In the genomic region with DNA sequence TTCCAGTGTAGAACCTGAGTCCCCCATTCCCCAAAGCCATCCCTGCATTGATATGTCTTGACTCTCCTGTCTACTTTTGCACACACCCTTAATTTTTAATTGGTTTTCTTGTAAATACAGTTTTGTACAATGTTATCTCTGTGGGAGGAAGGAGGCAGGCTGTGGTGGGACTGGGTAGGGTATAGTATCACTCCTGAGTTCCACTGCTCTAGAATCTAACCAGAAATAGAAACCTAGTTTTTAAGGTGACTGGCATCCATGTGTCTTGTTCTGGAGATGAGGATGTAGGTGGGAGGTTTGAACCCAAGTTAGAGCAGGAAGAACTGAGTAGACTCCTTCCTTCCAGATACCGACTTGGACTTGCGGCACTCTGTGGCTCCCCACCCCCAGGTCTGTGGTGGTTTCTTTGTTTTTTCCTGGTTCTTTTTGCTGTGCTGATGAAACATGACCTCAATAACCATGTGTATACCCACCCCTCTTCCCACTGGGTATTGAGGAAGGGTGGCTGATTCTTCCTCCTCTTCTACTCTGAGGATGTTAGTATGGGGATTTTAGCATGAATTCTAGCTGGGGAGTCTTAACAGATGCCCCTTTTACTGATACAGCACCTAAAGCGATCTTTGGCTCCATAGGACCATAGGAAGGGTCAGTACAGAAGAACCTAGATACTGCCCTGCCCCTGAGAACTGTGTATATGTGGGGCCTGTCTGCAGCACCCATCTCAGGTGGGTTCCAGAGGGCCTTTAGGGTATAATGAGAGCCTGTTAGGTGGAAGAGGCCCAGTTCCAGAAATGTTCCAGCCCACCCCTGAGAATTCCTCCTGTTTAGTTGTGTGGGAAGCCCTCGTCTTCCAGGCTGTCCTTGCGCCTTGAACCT, we compare ENCODE assay signal across 11 cellular contexts. TPM values are rescaled to one million over a fixed set of nuclear protein-coding genes. Genes with fewer than 3 reads are reported as not detected.
A peak's percentile ranks its signal among the peaks of the same experiment; 100 is the strongest.
DNase-seq lines count a peak whose midpoint lies in the region; ATAC-seq and TF ChIP-seq lines count a peak whose summit lies in the region.
"Had no signal": no experiment of that assay in that cellular context is flagged by ENCODE, and none has a peak within 500 bp of the region (broad histone marks: within the 10 kb centered on the region; RNA-seq: fewer than 3 reads in every experiment).

No MANE protein-coding gene starts in this region.

- H3K27ac ChIP-seq in skeletal muscle tissue (ENCODE audit: low read depth, low read length) = peak overlapping the region; percentile 67

- no peaks in the 10 kb centered on the region for H3K9me3 ChIP-seq in skeletal muscle tissue (ENCODE audit: control insufficient read depth in 3 of 3, low read length in 3 of 3)
- H3K9me3 ChIP-seq: Peyer's patch had no signal

- no peak for DNase-seq in activated CD4-positive, alpha-beta memory T cell treated with anti-CD3 and anti-CD28 coated beads for 36 hours
- DNase-seq in fibroblast of pulmonary artery (ENCODE audit: low read depth) (peak; percentile 46), foreskin melanocyte (no peak), NCI-H2029 treated with DMSO at 0.1 percent for 48 hours (lab: John Stamatoyannopoulos, UW) (no peak)
- DNase-seq: activated CD4-positive, alpha-beta T cell treated with anti-CD3 and anti-CD28 coated beads, Interleukin-2, amount 50 U/mL, for 1 hour; NCI-H1417 had no signal

- no peaks in the 10 kb centered on the region for H3K9me3 Mint-ChIP-seq in activated CD4-positive, alpha-beta memory T cell treated with anti-CD3 and anti-CD28 coated beads for 36 hours

- peaks cover 57% of the 10 kb centered on the region for H3K36me3 Mint-ChIP-seq in activated CD4-positive, alpha-beta memory T cell treated with anti-CD3 and anti-CD28 coated beads for 36 hours

- peak overlapping the region; percentile 79 for H3K27ac Mint-ChIP-seq in activated CD4-positive, alpha-beta memory T cell treated with anti-CD3 and anti-CD28 coated beads for 36 hours

- CTCF ChIA-PET in activated CD4-positive, alpha-beta memory T cell treated with anti-CD3 and anti-CD28 coated beads for 36 hours (lab: Charles Lee) = no interaction called here

- H3K4me1 Mint-ChIP-seq in activated CD4-positive, alpha-beta memory T cell treated with anti-CD3 and anti-CD28 coated beads for 36 hours (ENCODE audit: low read depth) = peaks cover 34% of the 10 kb centered on the region

- peaks cover 37 to 47% (median 40%) of the 10 kb centered on the region in 3 donors for H3K4me1 ChIP-seq in skeletal muscle tissue (ENCODE audit: control insufficient read depth in 3 of 3, insufficient read depth in 3 of 3, low read length in 3 of 3)

- no peak for ATAC-seq in GM19395 (IDR thresholded peaks at IDR 0.05; ENCODE audit: unreplicated experiment)
- ATAC-seq: HCT116 had no signal

- H3K4me3 Mint-ChIP-seq in activated CD4-positive, alpha-beta memory T cell treated with anti-CD3 and anti-CD28 coated beads for 36 hours = no peak overlapping the region

- H3K4me3 ChIP-seq in fibroblast of pulmonary artery (replicated peaks; ENCODE audit: low read depth, low read length) (no peak overlapping the region), skeletal muscle tissue (ENCODE audit: low read length in 3 of 3) (no peak overlapping the region)
- H3K4me3 ChIP-seq: Peyer's patch had no signal

- intact Hi-C loops in activated CD4-positive, alpha-beta memory T cell treated with anti-CD3 and anti-CD28 coated beads for 36 hours (cut with micrococcal nuclease) = no loop called here

- H3K9ac ChIP-seq in skeletal muscle tissue (ENCODE audit: low read depth in 1 of 3, low read length in 3 of 3) = no peak overlapping the region

- TF ChIP-seq POLR2A in GM18951 (IDR thresholded peaks at IDR 0.05; ENCODE audit: extremely low read depth, insufficient read depth, insufficient read length) = peak; percentile 10

- H3K27me3 ChIP-seq in skeletal muscle tissue (ENCODE audit: control insufficient read depth in 3 of 3, insufficient read depth in 3 of 3, low read length in 3 of 3) = no peaks in the 10 kb centered on the region
- H3K27me3 ChIP-seq: Peyer's patch had no signal

- peaks cover 39 to 54% (median 47%) of the 10 kb centered on the region in 3 donors for H3K36me3 ChIP-seq in skeletal muscle tissue (ENCODE audit: control insufficient read depth in 3 of 3, insufficient read depth in 3 of 3, low read length in 3 of 3)

- in situ Hi-C loops in GM18951 (cut with MboI; ENCODE audit: low sequenced_read_pairs, unreplicated experiment) = no loop called here

- POLR2A ChIA-PET in activated CD4-positive, alpha-beta memory T cell treated with anti-CD3 and anti-CD28 coated beads for 36 hours (lab: Charles Lee) = no interaction called here

- no peak for TF ChIP-seq CTCF in fibroblast of pulmonary artery (IDR thresholded peaks at IDR 0.05; ENCODE audit: low read length, missing control alignments)

- no peaks in the 10 kb centered on the region for H3K27me3 Mint-ChIP-seq in activated CD4-positive, alpha-beta memory T cell treated with anti-CD3 and anti-CD28 coated beads for 36 hours

RNA-seq across cellular contexts. Expression of a gene that starts 48.7 kb away (rescaled TPM):
- total RNA-seq in activated CD4-positive, alpha-beta memory T cell treated with anti-CD3 and anti-CD28 coated beads for 36 hours = 100 to 1,000 TPM; 450 to 453 TPM
- total RNA-seq in skeletal muscle tissue = 83.5 TPM

RNA-seq across cellular contexts. Expression of a gene that starts 48.9 kb away (rescaled TPM):
- 10 to 100 TPM; 35.9 to 40.2 TPM for total RNA-seq in activated CD4-positive, alpha-beta memory T cell treated with anti-CD3 and anti-CD28 coated beads for 36 hours
- total RNA-seq in skeletal muscle tissue = 66.8 TPM
